In genomic region chr17:55299890-55300289, GRCh38 we compare ENCODE assay signal across 8 cellular contexts. TPM values are rescaled to one million over a fixed set of nuclear protein-coding genes. Genes with fewer than 3 reads are reported as not detected.
"Had no signal": no experiment of that assay in that cellular context is flagged by ENCODE, and none has a peak within 500 bp of the region (broad histone marks: within the 10 kb centered on the region; RNA-seq: fewer than 3 reads in every experiment).

No MANE protein-coding gene starts in this region.

- H3K27ac Mint-ChIP-seq: H9, IgD-negative memory B cell had no signal

- DNase-seq: GM23248, H9, HCEC 1CT, Karpas-422, KBM-7 had no signal

- H3K4me3 Mint-ChIP-seq: H9, IgD-negative memory B cell had no signal

- H3K27ac ChIP-seq: GM23248, HL-60, KMS-11 had no signal

- H3K36me3 Mint-ChIP-seq: IgD-negative memory B cell had no signal

- H3K9me3 Mint-ChIP-seq: H9, IgD-negative memory B cell had no signal

- H3K4me3 ChIP-seq: GM23248 had no signal

RNA-seq across cellular contexts. Expression of gene HLF, which starts 35.1 kb away (rescaled TPM):
- total RNA-seq: GM23248 had no signal
